12 cellular contexts compared by ENCODE assay signal in genomic region chr4:7581477-7581876, GRCh38.
DNase-seq lines count a peak whose midpoint lies in the region; ATAC-seq and TF ChIP-seq lines count a peak whose summit lies in the region.
"Had no signal": no experiment of that assay in that cellular context is flagged by ENCODE, and none has a peak within 500 bp of the region (broad histone marks: within the 10 kb centered on the region; RNA-seq: fewer than 3 reads in every experiment).

No MANE protein-coding gene starts in this region.

- intact Hi-C loops in ovary (cut with DNase I), result no loop called here

- H3K4me3 Mint-ChIP-seq in activated naive CD4-positive, alpha-beta T cell treated with anti-CD3 and anti-CD28 coated beads, Interleukin-2, amount 10 ng/mL, durations not matched to agents 7 days and 5 days, result no peak overlapping the region
- H3K4me3 Mint-ChIP-seq: HFFc6 had no signal

- no peak for ATAC-seq in GM18520 (IDR thresholded peaks at IDR 0.05; ENCODE audit: unreplicated experiment)
- ATAC-seq in HG03469 (IDR thresholded peaks at IDR 0.05; ENCODE audit: unreplicated experiment), result no peak

- TF ChIP-seq CTCF in NB4 (IDR thresholded peaks at IDR 0.05; ENCODE audit: low read depth, low read length), result no peak
- no peak for TF ChIP-seq CTCF in ovary (IDR thresholded peaks at IDR 0.05)

- H3K36me3 Mint-ChIP-seq in activated naive CD4-positive, alpha-beta T cell treated with anti-CD3 and anti-CD28 coated beads, Interleukin-2, amount 10 ng/mL, durations not matched to agents 7 days and 5 days, result peaks cover under 1% of the 10 kb centered on the region

- H3K4me3 ChIP-seq in NB4 (ENCODE audit: low read depth, low read length) (no peak overlapping the region), ovary (no peak overlapping the region)

- WGBS in ovary, 3 donors, result 46 to 57% (median 46%) methylated on average over 8 of the region's 8 CpGs

- no peak for TF ChIP-seq EP300 in ovary (IDR thresholded peaks at IDR 0.05)

- TF ChIP-seq POLR2A in NB4 (IDR thresholded peaks at IDR 0.05; ENCODE audit: extremely low read depth, insufficient read length), result no peak
- no peak for TF ChIP-seq POLR2A in ovary (IDR thresholded peaks at IDR 0.05)

- no peaks in the 10 kb centered on the region for H3K4me1 Mint-ChIP-seq in activated naive CD4-positive, alpha-beta T cell treated with anti-CD3 and anti-CD28 coated beads, Interleukin-2, amount 10 ng/mL, durations not matched to agents 7 days and 5 days

- H3K27ac Mint-ChIP-seq in activated naive CD4-positive, alpha-beta T cell treated with anti-CD3 and anti-CD28 coated beads, Interleukin-2, amount 10 ng/mL, durations not matched to agents 7 days and 5 days, result no peak overlapping the region
- H3K27ac Mint-ChIP-seq: HFFc6 had no signal

- peak; percentile 54 for DNase-seq in activated naive CD4-positive, alpha-beta T cell treated with anti-CD3 and anti-CD28 coated beads, Interleukin-2, amount 10 ng/mL, durations not matched to agents 7 days and 5 days
- no peak for DNase-seq in activated naive CD4-positive, alpha-beta T cell (lab: John Stamatoyannopoulos, UW)
- DNase-seq in NB4 (ENCODE audit: low read depth) (peak; percentile 71), dermis microvascular lymphatic vessel endothelial cell (ENCODE audit: low read depth in 2 of 2) (peak; percentile 18 to 59), ovary (peak; percentile 36 to 70 (median 64)), ureter (ENCODE audit: low spot score) (no peak)
- DNase-seq: AML-193, HFFc6, NCI-H748 treated with DMSO at 0.1 percent for 48 hours had no signal

- no peaks in the 10 kb centered on the region for H3K9me3 ChIP-seq in ovary

- no peaks in the 10 kb centered on the region for H3K27me3 ChIP-seq in ovary

- CTCF ChIA-PET in activated naive CD4-positive, alpha-beta T cell treated with anti-CD3 and anti-CD28 coated beads, Interleukin-2, amount 10 ng/mL, durations not matched to agents 7 days and 5 days (lab: Charles Lee), result no interaction called here

- no peaks in the 10 kb centered on the region for H3K27me3 Mint-ChIP-seq in activated naive CD4-positive, alpha-beta T cell treated with anti-CD3 and anti-CD28 coated beads, Interleukin-2, amount 10 ng/mL, durations not matched to agents 7 days and 5 days

- H3K9me3 Mint-ChIP-seq in activated naive CD4-positive, alpha-beta T cell treated with anti-CD3 and anti-CD28 coated beads, Interleukin-2, amount 10 ng/mL, durations not matched to agents 7 days and 5 days, result peaks cover 36% of the 10 kb centered on the region

- H3K27ac ChIP-seq in ovary, result no peak overlapping the region
- H3K27ac ChIP-seq: parathyroid adenoma had no signal

- peaks cover 10% of the 10 kb centered on the region for H3K4me1 ChIP-seq in ovary (ENCODE audit: insufficient read depth)
- H3K4me1 ChIP-seq: parathyroid adenoma had no signal

- no peaks in the 10 kb centered on the region for H3K36me3 ChIP-seq in ovary

Comparison
In these comparisons a context has a peak if more than half of its experiments do, and no peak if none do; other contexts are left out.
1. DNase-seq: peak in activated naive CD4-positive, alpha-beta T cell treated with anti-CD3 and anti-CD28 coated beads, Interleukin-2, amount 10 ng/mL, durations not matched to agents 7 days and 5 days (single experiment), NB4 (single experiment), dermis microvascular lymphatic vessel endothelial cell (2 of 2) and ovary (5 of 5); none in activated naive CD4-positive, alpha-beta T cell (0 of 4) and ureter (single experiment).